11 cellular contexts compared by ENCODE assay signal in genomic region chr16:77359065-77359502, GRCh38.
DNase-seq lines count a peak whose midpoint lies in the region; ATAC-seq and TF ChIP-seq lines count a peak whose summit lies in the region.
"Had no signal": no experiment of that assay in that cellular context is flagged by ENCODE, and none has a peak within 500 bp of the region (broad histone marks: within the 10 kb centered on the region; RNA-seq: fewer than 3 reads in every experiment).

No MANE protein-coding gene starts in this region.

- peak; percentile 9 for DNase-seq in EL
- DNase-seq in NCI-H748 (lab: John Stamatoyannopoulos, UW; ENCODE audit: unreplicated experiment) = peak; percentile 85
- DNase-seq in fibroblast of lung (ENCODE audit: low read depth in 2 of 2) = peak; percentile 26 to 79
- peak; percentile 92 for DNase-seq in pons (ENCODE audit: low spot score)
- no peak for DNase-seq in effector memory CD8-positive, alpha-beta T cell
- no peak for DNase-seq in germinal center (ENCODE audit: low spot score)
- no peak for DNase-seq in CD4-positive, alpha-beta memory T cell
- DNase-seq: activated CD4-positive, alpha-beta memory T cell treated with anti-CD3 and anti-CD28 coated beads for 36 hours; activated naive CD8-positive, alpha-beta T cell treated with anti-CD3 and anti-CD28 coated beads, Interleukin-2, amount 50 U/mL, for 24 hours had no signal

- H3K4me2 ChIP-seq in fibroblast of lung (ENCODE audit: extremely low read depth, insufficient read depth, low read length) = no peak overlapping the region

- H3K27ac Mint-ChIP-seq in effector memory CD8-positive, alpha-beta T cell = no peak overlapping the region
- H3K27ac Mint-ChIP-seq in CD4-positive, alpha-beta memory T cell = no peak overlapping the region
- H3K27ac Mint-ChIP-seq: activated CD4-positive, alpha-beta memory T cell treated with anti-CD3 and anti-CD28 coated beads for 36 hours; activated naive CD8-positive, alpha-beta T cell treated with anti-CD3 and anti-CD28 coated beads, Interleukin-2, amount 50 U/mL, for 24 hours had no signal

- H3K4me1 Mint-ChIP-seq in effector memory CD8-positive, alpha-beta T cell (ENCODE audit: low read depth in 2 of 2) = no peaks in the 10 kb centered on the region
- no peaks in the 10 kb centered on the region for H3K4me1 Mint-ChIP-seq in CD4-positive, alpha-beta memory T cell
- H3K4me1 Mint-ChIP-seq: activated naive CD8-positive, alpha-beta T cell treated with anti-CD3 and anti-CD28 coated beads, Interleukin-2, amount 50 U/mL, for 24 hours had no signal

- H3K36me3 ChIP-seq in fibroblast of lung (ENCODE audit: control insufficient read depth, insufficient read depth, low read length) = no peaks in the 10 kb centered on the region
- no peaks in the 10 kb centered on the region for H3K36me3 ChIP-seq in CD4-positive, alpha-beta memory T cell (ENCODE audit: insufficient read depth, low read length)

- no peak overlapping the region for H2AFZ ChIP-seq in fibroblast of lung (ENCODE audit: low read length)

- no peak overlapping the region for H3K27ac ChIP-seq in fibroblast of lung (ENCODE audit: insufficient read depth, low read length)
- no peak overlapping the region for H3K27ac ChIP-seq in CD4-positive, alpha-beta memory T cell (ENCODE audit: low read depth, low read length)

- H3K9me3 ChIP-seq in fibroblast of lung (ENCODE audit: control insufficient read depth, insufficient read depth, low read depth, low read length) = no peaks in the 10 kb centered on the region
- H3K9me3 ChIP-seq in CD4-positive, alpha-beta memory T cell (ENCODE audit: control insufficient read depth in 1 of 2, low read length in 2 of 2) = no peaks in the 10 kb centered on the region

- intact Hi-C loops in CD4-positive, alpha-beta memory T cell (cut with micrococcal nuclease) = no loop called here

- H3K27me3 Mint-ChIP-seq in effector memory CD8-positive, alpha-beta T cell = no peaks in the 10 kb centered on the region
- peaks cover 2% of the 10 kb centered on the region in 2 donors for H3K27me3 Mint-ChIP-seq in CD4-positive, alpha-beta memory T cell

- no peaks in the 10 kb centered on the region for H3K27me3 ChIP-seq in fibroblast of lung (ENCODE audit: control insufficient read depth, insufficient read depth, low read length)
- no peaks in the 10 kb centered on the region for H3K27me3 ChIP-seq in CD4-positive, alpha-beta memory T cell (ENCODE audit: insufficient read depth, low read length)

- no peaks in the 10 kb centered on the region for H3K4me1 ChIP-seq in fibroblast of lung (ENCODE audit: control insufficient read depth, extremely low read depth, insufficient read depth, low read length)
- H3K4me1 ChIP-seq in CD4-positive, alpha-beta memory T cell (ENCODE audit: insufficient read depth, low read length) = no peaks in the 10 kb centered on the region

- no peaks in the 10 kb centered on the region for H3K9me3 Mint-ChIP-seq in effector memory CD8-positive, alpha-beta T cell
- H3K9me3 Mint-ChIP-seq in CD4-positive, alpha-beta memory T cell = no peaks in the 10 kb centered on the region
- H3K9me3 Mint-ChIP-seq: activated CD4-positive, alpha-beta memory T cell treated with anti-CD3 and anti-CD28 coated beads for 36 hours; activated naive CD8-positive, alpha-beta T cell treated with anti-CD3 and anti-CD28 coated beads, Interleukin-2, amount 50 U/mL, for 24 hours; neural crest cell had no signal

- H3K4me3 ChIP-seq in fibroblast of lung (replicated peaks in 1 of 4; ENCODE audit: control extremely low read depth in 1 of 4, insufficient read depth in 1 of 4, low read depth in 3 of 4, low read length in 4 of 4) = no peak overlapping the region
- no peak overlapping the region for H3K4me3 ChIP-seq in CD4-positive, alpha-beta memory T cell (ENCODE audit: low read length in 2 of 2)

- CTCF ChIA-PET in CD4-positive, alpha-beta memory T cell (lab: Charles Lee; ENCODE audit: partially characterized antibody) = no interaction called here

- no peaks in the 10 kb centered on the region for H3K36me3 Mint-ChIP-seq in effector memory CD8-positive, alpha-beta T cell (ENCODE audit: insufficient read depth)
- H3K36me3 Mint-ChIP-seq in CD4-positive, alpha-beta memory T cell = no peaks in the 10 kb centered on the region
- H3K36me3 Mint-ChIP-seq: activated CD4-positive, alpha-beta memory T cell treated with anti-CD3 and anti-CD28 coated beads for 36 hours had no signal

- no peak overlapping the region for H3K4me3 Mint-ChIP-seq in effector memory CD8-positive, alpha-beta T cell
- H3K4me3 Mint-ChIP-seq in CD4-positive, alpha-beta memory T cell = no peak overlapping the region
- H3K4me3 Mint-ChIP-seq: activated CD4-positive, alpha-beta memory T cell treated with anti-CD3 and anti-CD28 coated beads for 36 hours; activated naive CD8-positive, alpha-beta T cell treated with anti-CD3 and anti-CD28 coated beads, Interleukin-2, amount 50 U/mL, for 24 hours; neural crest cell had no signal

- no peak for TF ChIP-seq CTCF in fibroblast of lung (conservative IDR thresholded peaks at IDR 0.05 in 1 of 2, IDR thresholded peaks at IDR 0.05 in 1 of 2; ENCODE audit: low read depth in 1 of 2, low read length in 2 of 2)

- POLR2A ChIA-PET in CD4-positive, alpha-beta memory T cell (lab: Charles Lee; ENCODE audit: partially characterized antibody) = no interaction called here

- no peaks in the 10 kb centered on the region for H3K79me2 ChIP-seq in fibroblast of lung (ENCODE audit: control insufficient read depth, insufficient read depth, low read length)

- H4K20me1 ChIP-seq in fibroblast of lung (ENCODE audit: control insufficient read depth, extremely low read depth, insufficient read depth, low read length) = no peaks in the 10 kb centered on the region

- no peak overlapping the region for H3K9ac ChIP-seq in fibroblast of lung (ENCODE audit: insufficient read depth, low read length)

- ATAC-seq in GM21576 (IDR thresholded peaks at IDR 0.05; ENCODE audit: unreplicated experiment) = no peak
- ATAC-seq in effector memory CD8-positive, alpha-beta T cell (replicated peaks) = no peak
- ATAC-seq: activated naive CD8-positive, alpha-beta T cell treated with anti-CD3 and anti-CD28 coated beads, Interleukin-2, amount 50 U/mL, for 24 hours had no signal

Comparison
In these comparisons a context has a peak if more than half of its experiments do, and no peak if none do; other contexts are left out.
1. DNase-seq: peak in EL (single experiment), NCI-H748 (single experiment), fibroblast of lung (2 of 2) and pons (single experiment); none in effector memory CD8-positive, alpha-beta T cell (0 of 3), germinal center (single experiment) and CD4-positive, alpha-beta memory T cell (0 of 5).